21 cellular contexts compared by ENCODE assay signal in the genomic region with DNA sequence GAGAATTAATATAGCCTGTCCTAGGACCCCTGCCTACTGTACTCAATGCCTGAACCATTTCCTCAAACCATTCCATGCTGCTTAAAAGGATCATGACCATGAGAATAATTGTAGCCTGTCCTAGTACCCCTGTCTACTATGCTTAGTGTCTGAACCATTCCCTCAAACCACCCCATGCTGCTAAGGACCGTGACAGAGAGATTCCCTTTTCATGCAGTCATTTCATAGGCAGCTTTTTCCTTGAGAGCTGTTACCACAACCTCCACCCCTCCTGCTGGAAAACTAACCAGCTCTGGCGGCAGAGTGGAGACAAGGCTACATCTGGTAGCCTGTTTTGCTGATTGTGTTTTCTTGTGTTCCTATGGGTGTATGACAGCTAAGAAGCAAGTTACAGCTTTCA.
A peak's percentile ranks its signal among the peaks of the same experiment; 100 is the strongest.
DNase-seq lines count a peak whose midpoint lies in the region; ATAC-seq, FAIRE-seq and TF ChIP-seq lines count a peak whose summit lies in the region.
"Had no signal": no experiment of that assay in that cellular context is flagged by ENCODE, and none has a peak within 500 bp of the region (broad histone marks: within the 10 kb centered on the region; RNA-seq: fewer than 3 reads in every experiment).

No MANE protein-coding gene starts in this region.

- H3K9me3 Mint-ChIP-seq in stimulated activated memory B cell treated with anti-CD40 and anti-IgM and Interleukin-4, amounts not matched to agents 10 μg/mL and 1 μg/mL and 100 μg/mL, for 72 hours: no peaks in the 10 kb centered on the region
- H3K9me3 Mint-ChIP-seq: activated naive CD8-positive, alpha-beta T cell treated with anti-CD3 and anti-CD28 coated beads, Interleukin-2, amount 50 U/mL, for 24 hours; effector memory CD8-positive, alpha-beta T cell; T-helper 2 cell treated with Interferon-gamma antibody and Interleukin-4, amounts not matched to agents 5 μg/mL and 100 μg/mL, for 36 hours had no signal

- H3K4me2 ChIP-seq in OCI-LY1 (ENCODE audit: low read length) (no peak overlapping the region), neural cell (ENCODE audit: low read length) (no peak overlapping the region)

- no peak for ATAC-seq in GM21447 (IDR thresholded peaks at IDR 0.05; ENCODE audit: unreplicated experiment)
- ATAC-seq in stimulated activated memory B cell treated with anti-CD40 and anti-IgM and Interleukin-4, amounts not matched to agents 10 μg/mL and 1 μg/mL and 100 μg/mL, for 72 hours: no peak
- ATAC-seq: activated CD4-positive, CD25-positive, alpha-beta regulatory T cell treated with anti-CD3 and anti-CD28 coated beads, Interleukin-2, amount 50 U/mL, for 24 hours; activated naive CD8-positive, alpha-beta T cell treated with anti-CD3 and anti-CD28 coated beads, Interleukin-2, amount 50 U/mL, for 24 hours; effector memory CD8-positive, alpha-beta T cell; Right ventricle myocardium inferior had no signal

- no peak overlapping the region for H3K27ac Mint-ChIP-seq in stimulated activated memory B cell treated with anti-CD40 and anti-IgM and Interleukin-4, amounts not matched to agents 10 μg/mL and 1 μg/mL and 100 μg/mL, for 72 hours
- H3K27ac Mint-ChIP-seq: activated naive CD8-positive, alpha-beta T cell treated with anti-CD3 and anti-CD28 coated beads, Interleukin-2, amount 50 U/mL, for 24 hours; effector memory CD8-positive, alpha-beta T cell; T-helper 2 cell treated with Interferon-gamma antibody and Interleukin-4, amounts not matched to agents 5 μg/mL and 100 μg/mL, for 36 hours had no signal

- H3K4me3 Mint-ChIP-seq in stimulated activated memory B cell treated with anti-CD40 and anti-IgM and Interleukin-4, amounts not matched to agents 10 μg/mL and 1 μg/mL and 100 μg/mL, for 72 hours: no peak overlapping the region
- H3K4me3 Mint-ChIP-seq: activated naive CD8-positive, alpha-beta T cell treated with anti-CD3 and anti-CD28 coated beads, Interleukin-2, amount 50 U/mL, for 24 hours; effector memory CD8-positive, alpha-beta T cell; T-helper 2 cell treated with Interferon-gamma antibody and Interleukin-4, amounts not matched to agents 5 μg/mL and 100 μg/mL, for 36 hours had no signal

- no peaks in the 10 kb centered on the region for H3K4me1 Mint-ChIP-seq in stimulated activated memory B cell treated with anti-CD40 and anti-IgM and Interleukin-4, amounts not matched to agents 10 μg/mL and 1 μg/mL and 100 μg/mL, for 72 hours
- H3K4me1 Mint-ChIP-seq: activated naive CD8-positive, alpha-beta T cell treated with anti-CD3 and anti-CD28 coated beads, Interleukin-2, amount 50 U/mL, for 24 hours had no signal

- H3K9me3 ChIP-seq in OCI-LY1 (ENCODE audit: low read length): no peaks in the 10 kb centered on the region
- no peaks in the 10 kb centered on the region for H3K9me3 ChIP-seq in neural cell (ENCODE audit: low read length)
- H3K9me3 ChIP-seq: testis had no signal

- H2AFZ ChIP-seq in OCI-LY1 (ENCODE audit: low read length): 0 out of 2 replicates have a peak overlapping the region, but pooled peaks have one; percentile 23
- no peak overlapping the region for H2AFZ ChIP-seq in neural cell (ENCODE audit: low read depth, low read length)

- H3K27ac ChIP-seq in OCI-LY1 (ENCODE audit: low read depth, low read length, poor library complexity, severe bottlenecking) (no peak overlapping the region), neural cell (ENCODE audit: low read length) (no peak overlapping the region)
- H3K27ac ChIP-seq: testis had no signal

- TF ChIP-seq CTCF in OCI-LY1 (IDR thresholded peaks at IDR 0.05; ENCODE audit: low read length) (no peak), bronchial epithelial cell (IDR thresholded peaks at IDR 0.05; ENCODE audit: insufficient read depth, low read length, severe bottlenecking) (no peak), neural cell (IDR thresholded peaks at IDR 0.05; ENCODE audit: poor library complexity, severe bottlenecking) (no peak)

- TF ChIP-seq EP300 in neural cell (conservative IDR thresholded peaks at IDR 0.05; ENCODE audit: poor library complexity, severe bottlenecking): peak; percentile 51

- H3K4me3 ChIP-seq in OCI-LY1 (ENCODE audit: low read depth, low read length, poor library complexity, severe bottlenecking) (no peak overlapping the region), bronchial epithelial cell (ENCODE audit: low read depth, low read length) (no peak overlapping the region), neural cell (ENCODE audit: low read length) (no peak overlapping the region)
- H3K4me3 ChIP-seq: testis had no signal

- peak; percentile 0 for DNase-seq in ELR (ENCODE audit: low read depth)
- DNase-seq in bronchial epithelial cell (ENCODE audit: low read depth): no peak
- DNase-seq in activated effector memory CD4-positive, alpha-beta T cell treated with Interleukin-2 at 50 U/mL for 16 hours: no peak
- no peak for DNase-seq in NCI-H774 (lab: John Stamatoyannopoulos, UW)
- DNase-seq: activated naive CD8-positive, alpha-beta T cell treated with anti-CD3 and anti-CD28 coated beads, Interleukin-2, amount 50 U/mL, for 24 hours; effector memory CD8-positive, alpha-beta T cell; kidney glomerular epithelial cell; NCI-H1436 treated with DMSO at 0.1 percent for 48 hours; NCI-H226; occipital lobe; stimulated activated CD4-positive, alpha-beta T cell treated with anti-CD3 and anti-CD28 coated beads, Interleukin-4, amount 100 ng/mL, for 4 hours; stimulated activated CD8-positive, alpha-beta memory T cell treated with anti-CD3 and anti-CD28 coated beads, Interleukin-4, amount 100 ng/mL, for 48 hours; testis had no signal

- H4K20me1 ChIP-seq in OCI-LY1 (ENCODE audit: insufficient read depth, low read length): no peaks in the 10 kb centered on the region
- no peaks in the 10 kb centered on the region for H4K20me1 ChIP-seq in neural cell (ENCODE audit: insufficient read depth)

- no peak for TF ChIP-seq RAD21 in neural cell (conservative IDR thresholded peaks at IDR 0.05)

- no peaks in the 10 kb centered on the region for H3K36me3 ChIP-seq in OCI-LY1 (ENCODE audit: insufficient read depth, low read length)
- no peaks in the 10 kb centered on the region for H3K36me3 ChIP-seq in bronchial epithelial cell (ENCODE audit: control insufficient read depth, insufficient read depth, low read length)
- H3K36me3 ChIP-seq in neural cell (ENCODE audit: insufficient read depth, low read length): no peaks in the 10 kb centered on the region

- no peak overlapping the region for H3K9ac ChIP-seq in OCI-LY1 (ENCODE audit: low read length)
- H3K9ac ChIP-seq in neural cell (ENCODE audit: low read length): no peak overlapping the region

- H3K27me3 Mint-ChIP-seq in stimulated activated memory B cell treated with anti-CD40 and anti-IgM and Interleukin-4, amounts not matched to agents 10 μg/mL and 1 μg/mL and 100 μg/mL, for 72 hours: no peaks in the 10 kb centered on the region
- H3K27me3 Mint-ChIP-seq: activated naive CD8-positive, alpha-beta T cell treated with anti-CD3 and anti-CD28 coated beads, Interleukin-2, amount 50 U/mL, for 24 hours; effector memory CD8-positive, alpha-beta T cell had no signal

- peaks cover 14% of the 10 kb centered on the region for H3K4me1 ChIP-seq in OCI-LY1 (ENCODE audit: insufficient read depth, low read length, severe bottlenecking)
- H3K4me1 ChIP-seq: testis had no signal

- H3F3A ChIP-seq in OCI-LY1 (ENCODE audit: insufficient read depth, low read length) (no peaks in the 10 kb centered on the region), neural cell (ENCODE audit: insufficient read depth, low read length, poor library complexity, severe bottlenecking) (no peaks in the 10 kb centered on the region)

- H3K9me2 ChIP-seq in OCI-LY1 (ENCODE audit: low read depth, low read length): no peaks in the 10 kb centered on the region
- no peaks in the 10 kb centered on the region for H3K9me2 ChIP-seq in neural cell (ENCODE audit: insufficient read depth, low read length)

- H3K79me2 ChIP-seq in OCI-LY1 (ENCODE audit: insufficient read depth, low read length) (no peaks in the 10 kb centered on the region), neural cell (replicated peaks; ENCODE audit: insufficient read depth, low read length) (no peaks in the 10 kb centered on the region)

- no peaks in the 10 kb centered on the region for H3K36me3 Mint-ChIP-seq in stimulated activated memory B cell treated with anti-CD40 and anti-IgM and Interleukin-4, amounts not matched to agents 10 μg/mL and 1 μg/mL and 100 μg/mL, for 72 hours

- FAIRE-seq in bronchial epithelial cell (lab: Jason Lieb, UNC): peak; percentile 43
- FAIRE-seq: HTR-8/SVneo had no signal

- H3K27me3 ChIP-seq in OCI-LY1 (ENCODE audit: insufficient read depth, low read length) (no peaks in the 10 kb centered on the region), bronchial epithelial cell (ENCODE audit: control insufficient read depth, insufficient read depth, low read length) (no peaks in the 10 kb centered on the region), neural cell (ENCODE audit: insufficient read depth, low read depth, low read length) (no peaks in the 10 kb centered on the region)
- H3K27me3 ChIP-seq: testis had no signal

TF ChIP-seq in neural cell, 6 proteins besides CTCF, POLR2A, EP300 and RAD21 (continues in another document):
- TF ChIP-seq MXI1 (conservative IDR thresholded peaks at IDR 0.05; ENCODE audit: poor library complexity, severe bottlenecking) (no peak), SMC3 (conservative IDR thresholded peaks at IDR 0.05; ENCODE audit: poor library complexity) (no peak)
- TF ChIP-seq, protein P1, sequence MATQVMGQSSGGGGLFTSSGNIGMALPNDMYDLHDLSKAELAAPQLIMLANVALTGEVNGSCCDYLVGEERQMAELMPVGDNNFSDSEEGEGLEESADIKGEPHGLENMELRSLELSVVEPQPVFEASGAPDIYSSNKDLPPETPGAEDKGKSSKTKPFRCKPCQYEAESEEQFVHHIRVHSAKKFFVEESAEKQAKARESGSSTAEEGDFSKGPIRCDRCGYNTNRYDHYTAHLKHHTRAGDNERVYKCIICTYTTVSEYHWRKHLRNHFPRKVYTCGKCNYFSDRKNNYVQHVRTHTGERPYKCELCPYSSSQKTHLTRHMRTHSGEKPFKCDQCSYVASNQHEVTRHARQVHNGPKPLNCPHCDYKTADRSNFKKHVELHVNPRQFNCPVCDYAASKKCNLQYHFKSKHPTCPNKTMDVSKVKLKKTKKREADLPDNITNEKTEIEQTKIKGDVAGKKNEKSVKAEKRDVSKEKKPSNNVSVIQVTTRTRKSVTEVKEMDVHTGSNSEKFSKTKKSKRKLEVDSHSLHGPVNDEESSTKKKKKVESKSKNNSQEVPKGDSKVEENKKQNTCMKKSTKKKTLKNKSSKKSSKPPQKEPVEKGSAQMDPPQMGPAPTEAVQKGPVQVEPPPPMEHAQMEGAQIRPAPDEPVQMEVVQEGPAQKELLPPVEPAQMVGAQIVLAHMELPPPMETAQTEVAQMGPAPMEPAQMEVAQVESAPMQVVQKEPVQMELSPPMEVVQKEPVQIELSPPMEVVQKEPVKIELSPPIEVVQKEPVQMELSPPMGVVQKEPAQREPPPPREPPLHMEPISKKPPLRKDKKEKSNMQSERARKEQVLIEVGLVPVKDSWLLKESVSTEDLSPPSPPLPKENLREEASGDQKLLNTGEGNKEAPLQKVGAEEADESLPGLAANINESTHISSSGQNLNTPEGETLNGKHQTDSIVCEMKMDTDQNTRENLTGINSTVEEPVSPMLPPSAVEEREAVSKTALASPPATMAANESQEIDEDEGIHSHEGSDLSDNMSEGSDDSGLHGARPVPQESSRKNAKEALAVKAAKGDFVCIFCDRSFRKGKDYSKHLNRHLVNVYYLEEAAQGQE (IDR thresholded peaks at IDR 0.05; ENCODE audit: borderline replicate concordance): peak; percentile 77
